ENCODE assay signal across 27 cellular contexts in genomic region chr5:83270311-83270710, GRCh38.
"Had no signal": no experiment of that assay in that cellular context is flagged by ENCODE, and none has a peak within 500 bp of the region (broad histone marks: within the 10 kb centered on the region; RNA-seq: fewer than 3 reads in every experiment).

No MANE protein-coding gene starts in this region.

- H3K27me3 Mint-ChIP-seq: naive thymus-derived CD8-positive, alpha-beta T cell; stimulated activated naive CD8-positive, alpha-beta T cell treated with anti-CD3 and anti-CD28 coated beads, Interleukin-15, Interleukin-2, amounts not matched to agents 100 ng/mL and 50 ng/mL, for 24 hours had no signal

- H3K27me3 ChIP-seq: ovary, sigmoid colon, spleen, suprapubic skin, tibial artery, upper lobe of right lung had no signal

- H3K36me3 Mint-ChIP-seq: stimulated activated effector memory CD8-positive, alpha-beta T cell treated with anti-CD3 and anti-CD28 coated beads, Interleukin-12 subunit alpha, Interleukin-12 subunit beta, amount 100 ng/mL, for 72 hours had no signal

- H3K4me1 ChIP-seq: left ventricle myocardium inferior, spleen, suprapubic skin, upper lobe of right lung had no signal

- FAIRE-seq: islet of Langerhans, kidney, small intestine, urothelium cell line had no signal

- H3K27ac ChIP-seq: left ventricle myocardium inferior, ovary, sigmoid colon, spleen, suprapubic skin, thoracic aorta, tibial artery, upper lobe of right lung had no signal

- H3K4me3 Mint-ChIP-seq: immature natural killer cell; naive thymus-derived CD8-positive, alpha-beta T cell; nephron; stimulated activated effector memory CD8-positive, alpha-beta T cell treated with anti-CD3 and anti-CD28 coated beads, Interleukin-12 subunit alpha, Interleukin-12 subunit beta, amount 100 ng/mL, for 72 hours; stimulated activated naive CD8-positive, alpha-beta T cell treated with anti-CD3 and anti-CD28 coated beads, Interleukin-15, Interleukin-2, amounts not matched to agents 100 ng/mL and 50 ng/mL, for 24 hours had no signal

- H3K27ac Mint-ChIP-seq: immature natural killer cell; naive thymus-derived CD8-positive, alpha-beta T cell; progenitor cell of endocrine pancreas; stimulated activated effector memory CD8-positive, alpha-beta T cell treated with anti-CD3 and anti-CD28 coated beads, Interleukin-12 subunit alpha, Interleukin-12 subunit beta, amount 100 ng/mL, for 72 hours; stimulated activated naive CD8-positive, alpha-beta T cell treated with anti-CD3 and anti-CD28 coated beads, Interleukin-15, Interleukin-2, amounts not matched to agents 100 ng/mL and 50 ng/mL, for 24 hours had no signal

- ATAC-seq: left colon; mucosa of descending colon; naive thymus-derived CD8-positive, alpha-beta T cell; right cardiac atrium; stimulated activated effector memory CD8-positive, alpha-beta T cell treated with anti-CD3 and anti-CD28 coated beads, Interleukin-12 subunit alpha, Interleukin-12 subunit beta, amount 100 ng/mL, for 72 hours; upper lobe of right lung had no signal

- DNase-seq: hypothalamus; immature natural killer cell; kidney; left colon; left ventricle myocardium inferior; mesendoderm; midbrain; mucosa of descending colon; naive thymus-derived CD8-positive, alpha-beta T cell; ovary; right cardiac atrium; sigmoid colon; small intestine; spleen; stimulated activated CD4-positive, alpha-beta T cell treated with anti-CD3 and anti-CD28 coated beads, Interleukin-4, amount 100 ng/mL, for 24 hours; stimulated activated naive CD4-positive, alpha-beta T cell; tibial artery; trophoblast cell; upper lobe of right lung had no signal

- H3K4me1 Mint-ChIP-seq: immature natural killer cell; naive thymus-derived CD8-positive, alpha-beta T cell; nephron; stimulated activated effector memory CD8-positive, alpha-beta T cell treated with anti-CD3 and anti-CD28 coated beads, Interleukin-12 subunit alpha, Interleukin-12 subunit beta, amount 100 ng/mL, for 72 hours had no signal
